In the genomic region with DNA sequence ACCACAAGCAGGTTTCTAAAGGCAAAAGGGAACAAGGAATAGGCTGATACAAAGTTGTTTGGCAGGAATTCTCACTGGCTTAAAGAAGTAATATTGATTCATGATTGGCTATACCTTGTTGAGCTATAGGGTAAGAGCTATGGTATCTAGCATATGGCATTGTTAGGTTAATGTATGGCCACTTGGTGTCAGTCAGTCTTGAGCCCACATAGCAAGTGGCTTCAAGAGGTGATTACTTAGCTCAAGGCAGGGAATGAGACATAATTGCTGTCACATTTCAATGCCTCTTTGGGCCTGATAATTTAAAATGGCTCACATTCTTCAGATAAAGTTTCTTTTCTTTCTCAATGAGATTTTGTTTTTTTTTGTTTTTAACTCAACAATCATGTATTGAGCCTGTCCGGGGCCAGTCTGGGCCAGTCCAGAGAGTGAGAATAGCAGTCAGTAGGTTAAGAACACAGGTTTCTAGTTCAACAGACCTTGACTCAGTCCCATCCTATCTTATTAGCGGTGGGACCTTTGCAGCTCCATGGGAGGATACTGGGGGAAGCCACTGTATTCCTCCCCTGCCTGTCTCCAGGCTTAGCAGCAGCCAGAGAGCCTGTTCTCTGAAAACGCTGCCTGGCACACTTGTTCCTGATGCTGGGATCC, we compare ENCODE assay signal across 9 cellular contexts. TPM values are rescaled to one million over a fixed set of nuclear protein-coding genes. Genes with fewer than 3 reads are reported as not detected.
A peak's percentile ranks its signal among the peaks of the same experiment; 100 is the strongest.
DNase-seq lines count a peak whose midpoint lies in the region; ATAC-seq and TF ChIP-seq lines count a peak whose summit lies in the region.
"Had no signal": no experiment of that assay in that cellular context is flagged by ENCODE, and none has a peak within 500 bp of the region (broad histone marks: within the 10 kb centered on the region; RNA-seq: fewer than 3 reads in every experiment).

No MANE protein-coding gene starts in this region.

- no peaks in the 10 kb centered on the region for H3K4me1 ChIP-seq in neuronal stem cell (ENCODE audit: control insufficient read depth in 2 of 2, insufficient read depth in 1 of 2, low read depth in 1 of 2, low read length in 2 of 2)

- ATAC-seq in HG02642 (IDR thresholded peaks at IDR 0.05; ENCODE audit: poor library complexity, unreplicated experiment), result peak; percentile 59

- no peak overlapping the region for H2BK15ac ChIP-seq in neuronal stem cell (ENCODE audit: low read length)

- H2BK5ac ChIP-seq in neuronal stem cell (ENCODE audit: low read length), result no peak overlapping the region

- no peak overlapping the region for H2BK120ac ChIP-seq in neuronal stem cell (ENCODE audit: low read depth, low read length)

- no peak overlapping the region for H3K18ac ChIP-seq in neuronal stem cell (ENCODE audit: low read length)

- H2AFZ ChIP-seq in neuronal stem cell (ENCODE audit: low read length), result peak overlapping the region; percentile 49

- no peaks in the 10 kb centered on the region for H3K36me3 ChIP-seq in neuronal stem cell (replicated peaks in 1 of 2; ENCODE audit: control insufficient read depth in 2 of 2, insufficient read depth in 2 of 2, low read length in 2 of 2)
- H3K36me3 ChIP-seq: HAP-1 had no signal

- in situ Hi-C loops in GM18951 (cut with MboI; ENCODE audit: low sequenced_read_pairs, unreplicated experiment) (loop anchor here (5.0 to 25.0 kb wide), 3 partner anchors 51 to 441 kb away; no protein-coding TSS in a partner anchor), GM13977 (cut with MboI; ENCODE audit: low pct_unique_long_range_greater_than_20kb, low sequenced_read_pairs, unreplicated experiment) (loop anchor here (5.0 to 25.0 kb wide), 3 partner anchors 86 to 441 kb away; no protein-coding TSS in a partner anchor)

- no peak overlapping the region for H3K23ac ChIP-seq in neuronal stem cell (ENCODE audit: low read depth, low read length, poor library complexity)

- no peak overlapping the region for H3K9ac ChIP-seq in neuronal stem cell (ENCODE audit: low read depth, low read length, poor library complexity)

- H4K91ac ChIP-seq in neuronal stem cell (ENCODE audit: low read depth, low read length, poor library complexity), result no peak overlapping the region

- H3K4me3 ChIP-seq in neuronal stem cell (ENCODE audit: low read length in 2 of 2), result no peak overlapping the region
- H3K4me3 ChIP-seq: HAP-1 had no signal

- TF ChIP-seq CTCF in GM13977 (IDR thresholded peaks at IDR 0.05; ENCODE audit: extremely low read depth, insufficient read depth, missing control alignments), result no peak

- H2AK5ac ChIP-seq in neuronal stem cell (ENCODE audit: low read depth, low read length), result no peak overlapping the region

- DNase-seq in MV-4-11 (lab: John Stamatoyannopoulos, UW), result peak; percentile 38
- no peak for DNase-seq in neuronal stem cell (ENCODE audit: low spot score)
- no peak for DNase-seq in hypothalamus (lab: John Stamatoyannopoulos, UW)
- no peak for DNase-seq in DMS 273 (lab: John Stamatoyannopoulos, UW; ENCODE audit: unreplicated experiment)
- DNase-seq in GM13977 (ENCODE audit: low spot score), result no peak
- no peak for DNase-seq in COLO668 (lab: John Stamatoyannopoulos, UW; ENCODE audit: unreplicated experiment)

- no CpG with 5 or more reads among the region's 3 CpGs for WGBS in neuronal stem cell (ENCODE audit: extremely low coverage in 2 of 2, insufficient read length in 2 of 2, insufficient replicate concordance in 1 of 2), 2 donors

- TF ChIP-seq POLR2A in GM18951 (IDR thresholded peaks at IDR 0.05; ENCODE audit: extremely low read depth, insufficient read depth, insufficient read length), result peak; percentile 35

- no peaks in the 10 kb centered on the region for H3K79me1 ChIP-seq in neuronal stem cell (ENCODE audit: low read depth, low read length)

- no peak overlapping the region for H3K4ac ChIP-seq in neuronal stem cell (ENCODE audit: low read length)

- no peaks in the 10 kb centered on the region for H3K27me3 ChIP-seq in neuronal stem cell (ENCODE audit: control insufficient read depth in 3 of 3, insufficient read depth in 3 of 3, low read depth in 1 of 3, low read length in 3 of 3)

- H3K9me3 ChIP-seq in neuronal stem cell (replicated peaks in 1 of 2; ENCODE audit: control insufficient read depth in 2 of 2, insufficient read depth in 1 of 2, low read depth in 1 of 2, low read length in 2 of 2), result no peaks in the 10 kb centered on the region
- H3K9me3 ChIP-seq: HAP-1 had no signal

- H4K8ac ChIP-seq in neuronal stem cell (ENCODE audit: low read depth, low read length), result no peak overlapping the region

- H3K14ac ChIP-seq in neuronal stem cell (ENCODE audit: low read length), result no peak overlapping the region

- no peak overlapping the region for H3K4me2 ChIP-seq in neuronal stem cell (ENCODE audit: insufficient read depth, low read length, poor library complexity, severe bottlenecking)

- no peak overlapping the region for H2BK12ac ChIP-seq in neuronal stem cell (ENCODE audit: low read length)

- no peak overlapping the region for H3K27ac ChIP-seq in neuronal stem cell (replicated peaks; ENCODE audit: low read length)

RNA-seq across cellular contexts. Expression of a gene that starts 45.8 kb away (rescaled TPM):
- 17.5 TPM for polyA plus RNA-seq in neuronal stem cell (2013, experiment 1 of 2)
- polyA plus RNA-seq in neuronal stem cell (2013, experiment 2 of 2), result 17.4 TPM
